In genomic region chr9:77212801-77213200, GRCh38 we compare ENCODE assay signal across 34 cellular contexts.
"Had no signal": no experiment of that assay in that cellular context is flagged by ENCODE, and none has a peak within 500 bp of the region (broad histone marks: within the 10 kb centered on the region; RNA-seq: fewer than 3 reads in every experiment).

No MANE protein-coding gene starts in this region.

- FAIRE-seq: TTC549 had no signal

- H3K4me3 Mint-ChIP-seq: activated CD4-positive, alpha-beta memory T cell treated with anti-CD3 and anti-CD28 coated beads, Interleukin-2, amount 10 ng/mL, durations not matched to agents 7 days and 5 days; activated CD4-positive, alpha-beta T cell treated with anti-CD3 and anti-CD28 coated beads for 36 hours; activated CD4-positive, alpha-beta T cell treated with anti-CD3 and anti-CD28 coated beads, Interleukin-2, amount 10 ng/mL, durations not matched to agents 7 days and 5 days; activated CD8-positive, alpha-beta memory T cell treated with anti-CD3 and anti-CD28 coated beads, Interleukin-2, amount 10 ng/mL, durations not matched to agents 7 days and 5 days; activated CD8-positive, alpha-beta T cell treated with anti-CD3 and anti-CD28 coated beads, Interleukin-2, amount 10 ng/mL, durations not matched to agents 7 days and 5 days; activated naive CD4-positive, alpha-beta T cell treated with anti-CD3 and anti-CD28 coated beads, Interleukin-2, amount 10 ng/mL, durations not matched to agents 7 days and 5 days; activated naive CD4-positive, alpha-beta T cell treated with anti-CD3 and anti-CD28 coated beads, Interleukin-2, amount 50 U/mL, for 24 hours; activated naive CD8-positive, alpha-beta T cell; activated naive CD8-positive, alpha-beta T cell treated with anti-CD3 and anti-CD28 coated beads, Interleukin-2, amount 10 ng/mL, durations not matched to agents 7 days and 5 days; activated T-cell treated with anti-CD3 and anti-CD28 coated beads, Interleukin-2, amount 50 U/mL, for 24 hours; T-helper 1 cell treated with Interleukin-12 subunit alpha and Interleukin-12 subunit beta and Interleukin-4 antibody, amounts not matched to agents 30 μg/mL and 1 μg/mL, for 36 hours; T-helper 2 cell treated with Interferon-gamma antibody and Interleukin-4, amounts not matched to agents 5 μg/mL and 100 μg/mL, for 36 hours; WTC11 had no signal

- DNase-seq: activated CD4-positive, alpha-beta memory T cell treated with anti-CD3 and anti-CD28 coated beads, Interleukin-2, amount 10 ng/mL, durations not matched to agents 7 days and 5 days; activated CD4-positive, alpha-beta T cell treated with anti-CD3 and anti-CD28 coated beads for 1 hour; activated CD4-positive, alpha-beta T cell treated with anti-CD3 and anti-CD28 coated beads for 36 hours; activated CD4-positive, alpha-beta T cell treated with anti-CD3 and anti-CD28 coated beads for 48 hours; activated CD4-positive, alpha-beta T cell treated with anti-CD3 and anti-CD28 coated beads, Interleukin-2, amount 10 ng/mL, durations not matched to agents 7 days and 5 days; activated CD4-positive, alpha-beta T cell treated with anti-CD3 and anti-CD28 coated beads, Interleukin-2, amount 50 U/mL, for 48 hours; activated CD4-positive, CD25-positive, alpha-beta regulatory T cell; activated CD8-positive, alpha-beta memory T cell treated with anti-CD3 and anti-CD28 coated beads for 24 hours; activated CD8-positive, alpha-beta memory T cell treated with anti-CD3 and anti-CD28 coated beads, Interleukin-2, amount 10 ng/mL, durations not matched to agents 7 days and 5 days; activated CD8-positive, alpha-beta memory T cell treated with anti-CD3 and anti-CD28 coated beads, Interleukin-2, amount 50 U/mL, for 48 hours; activated CD8-positive, alpha-beta T cell treated with anti-CD3 and anti-CD28 coated beads, Interleukin-2, amount 10 ng/mL, durations not matched to agents 7 days and 5 days; activated effector memory CD4-positive, alpha-beta T cell treated with Interleukin-2 at 50 U/mL for 16 hours; activated gamma-delta T cell; activated naive CD4-positive, alpha-beta T cell treated with anti-CD3 and anti-CD28 coated beads, Interleukin-2, amount 10 ng/mL, durations not matched to agents 7 days and 5 days; activated naive CD4-positive, alpha-beta T cell treated with Interleukin-2 at 50 U/mL for 16 hours; activated naive CD8-positive, alpha-beta T cell treated with anti-CD3 and anti-CD28 coated beads, Interleukin-2, amount 10 ng/mL, durations not matched to agents 7 days and 5 days; activated T-cell treated with anti-CD3 and anti-CD28 coated beads, Interleukin-2, amount 50 U/mL, for 24 hours; activated T-cell treated with anti-CD3 and anti-CD28 coated beads, Interleukin-2, amount 50 U/mL, for 48 hours; adrenal gland; amniotic stem cell; aorta; body of pancreas; brain microvascular endothelial cell; central memory CD4-positive, alpha-beta T cell; T-helper 2 cell; T-helper 9 cell; WERI-Rb-1 had no signal

- H3K27ac Mint-ChIP-seq: activated CD4-positive, alpha-beta memory T cell treated with anti-CD3 and anti-CD28 coated beads, Interleukin-2, amount 10 ng/mL, durations not matched to agents 7 days and 5 days; activated CD4-positive, alpha-beta T cell treated with anti-CD3 and anti-CD28 coated beads for 36 hours; activated CD4-positive, alpha-beta T cell treated with anti-CD3 and anti-CD28 coated beads, Interleukin-2, amount 10 ng/mL, durations not matched to agents 7 days and 5 days; activated CD8-positive, alpha-beta memory T cell treated with anti-CD3 and anti-CD28 coated beads, Interleukin-2, amount 10 ng/mL, durations not matched to agents 7 days and 5 days; activated CD8-positive, alpha-beta T cell treated with anti-CD3 and anti-CD28 coated beads, Interleukin-2, amount 10 ng/mL, durations not matched to agents 7 days and 5 days; activated naive CD4-positive, alpha-beta T cell treated with anti-CD3 and anti-CD28 coated beads, Interleukin-2, amount 10 ng/mL, durations not matched to agents 7 days and 5 days; activated naive CD4-positive, alpha-beta T cell treated with anti-CD3 and anti-CD28 coated beads, Interleukin-2, amount 50 U/mL, for 24 hours; activated naive CD8-positive, alpha-beta T cell; activated naive CD8-positive, alpha-beta T cell treated with anti-CD3 and anti-CD28 coated beads, Interleukin-2, amount 10 ng/mL, durations not matched to agents 7 days and 5 days; activated T-cell treated with anti-CD3 and anti-CD28 coated beads, Interleukin-2, amount 50 U/mL, for 24 hours; activated T-helper 2 cell treated with anti-CD3 and anti-CD28 coated beads, Interferon-gamma antibody, Interleukin-2, Interleukin-4, amounts not matched to agents 10 μg/mL and 5 μg/mL and 100 μg/mL, durations not matched to agents 14 hours and 24 hours and 36 hours; T-helper 1 cell treated with Interleukin-12 subunit alpha and Interleukin-12 subunit beta and Interleukin-4 antibody, amounts not matched to agents 30 μg/mL and 1 μg/mL, for 36 hours; T-helper 2 cell treated with Interferon-gamma antibody and Interleukin-4, amounts not matched to agents 5 μg/mL and 100 μg/mL, for 36 hours; WTC11 had no signal

- H3K9me3 Mint-ChIP-seq: activated CD4-positive, alpha-beta memory T cell treated with anti-CD3 and anti-CD28 coated beads, Interleukin-2, amount 10 ng/mL, durations not matched to agents 7 days and 5 days; activated CD4-positive, alpha-beta T cell treated with anti-CD3 and anti-CD28 coated beads, Interleukin-2, amount 10 ng/mL, durations not matched to agents 7 days and 5 days; activated naive CD4-positive, alpha-beta T cell treated with anti-CD3 and anti-CD28 coated beads, Interleukin-2, amount 10 ng/mL, durations not matched to agents 7 days and 5 days; activated naive CD4-positive, alpha-beta T cell treated with anti-CD3 and anti-CD28 coated beads, Interleukin-2, amount 50 U/mL, for 24 hours; activated naive CD8-positive, alpha-beta T cell treated with anti-CD3 and anti-CD28 coated beads, Interleukin-2, amount 10 ng/mL, durations not matched to agents 7 days and 5 days; activated T-cell treated with anti-CD3 and anti-CD28 coated beads, Interleukin-2, amount 50 U/mL, for 24 hours; activated T-helper 2 cell treated with anti-CD3 and anti-CD28 coated beads, Interferon-gamma antibody, Interleukin-2, Interleukin-4, amounts not matched to agents 10 μg/mL and 5 μg/mL and 100 μg/mL, durations not matched to agents 14 hours and 24 hours and 36 hours; T-helper 1 cell treated with Interleukin-12 subunit alpha and Interleukin-12 subunit beta and Interleukin-4 antibody, amounts not matched to agents 30 μg/mL and 1 μg/mL, for 36 hours; T-helper 2 cell treated with Interferon-gamma antibody and Interleukin-4, amounts not matched to agents 5 μg/mL and 100 μg/mL, for 36 hours; WTC11 had no signal

- H3K4me1 Mint-ChIP-seq: activated CD4-positive, alpha-beta memory T cell treated with anti-CD3 and anti-CD28 coated beads, Interleukin-2, amount 10 ng/mL, durations not matched to agents 7 days and 5 days; activated CD4-positive, alpha-beta T cell treated with anti-CD3 and anti-CD28 coated beads for 36 hours; activated CD4-positive, alpha-beta T cell treated with anti-CD3 and anti-CD28 coated beads, Interleukin-2, amount 10 ng/mL, durations not matched to agents 7 days and 5 days; activated CD8-positive, alpha-beta memory T cell treated with anti-CD3 and anti-CD28 coated beads, Interleukin-2, amount 10 ng/mL, durations not matched to agents 7 days and 5 days; activated naive CD4-positive, alpha-beta T cell treated with anti-CD3 and anti-CD28 coated beads, Interleukin-2, amount 10 ng/mL, durations not matched to agents 7 days and 5 days; activated naive CD4-positive, alpha-beta T cell treated with anti-CD3 and anti-CD28 coated beads, Interleukin-2, amount 50 U/mL, for 24 hours; activated naive CD8-positive, alpha-beta T cell treated with anti-CD3 and anti-CD28 coated beads, Interleukin-2, amount 10 ng/mL, durations not matched to agents 7 days and 5 days had no signal

- H3K27me3 Mint-ChIP-seq: activated CD4-positive, alpha-beta memory T cell treated with anti-CD3 and anti-CD28 coated beads, Interleukin-2, amount 10 ng/mL, durations not matched to agents 7 days and 5 days; activated CD4-positive, alpha-beta T cell treated with anti-CD3 and anti-CD28 coated beads for 36 hours; activated CD4-positive, alpha-beta T cell treated with anti-CD3 and anti-CD28 coated beads, Interleukin-2, amount 10 ng/mL, durations not matched to agents 7 days and 5 days; activated CD8-positive, alpha-beta memory T cell treated with anti-CD3 and anti-CD28 coated beads, Interleukin-2, amount 10 ng/mL, durations not matched to agents 7 days and 5 days; activated naive CD4-positive, alpha-beta T cell treated with anti-CD3 and anti-CD28 coated beads, Interleukin-2, amount 10 ng/mL, durations not matched to agents 7 days and 5 days; activated naive CD4-positive, alpha-beta T cell treated with anti-CD3 and anti-CD28 coated beads, Interleukin-2, amount 50 U/mL, for 24 hours; activated naive CD8-positive, alpha-beta T cell; activated naive CD8-positive, alpha-beta T cell treated with anti-CD3 and anti-CD28 coated beads, Interleukin-2, amount 10 ng/mL, durations not matched to agents 7 days and 5 days; activated T-cell treated with anti-CD3 and anti-CD28 coated beads, Interleukin-2, amount 50 U/mL, for 24 hours had no signal
